ENCODE assay signal across 1 cellular context in genomic region chr1:160874935-160875334, GRCh38.
A peak's percentile ranks its signal among the peaks of the same experiment; 100 is the strongest.
TF ChIP-seq lines count a peak whose summit lies in the region.

No MANE protein-coding gene starts in this region.

TF ChIP-seq in K562, 482 proteins besides CTCF, POLR2A, EP300 and RAD21:
- TF ChIP-seq NELFE (IDR thresholded peaks at IDR 0.05; ENCODE audit: insufficient read depth, insufficient read length) = no peak
- no peak for TF ChIP-seq CLOCK (CRISPR knock-in tag; IDR thresholded peaks at IDR 0.05; ENCODE audit: borderline replicate concordance)
- TF ChIP-seq MED1 (CRISPR knock-in tag; IDR thresholded peaks at IDR 0.05; ENCODE audit: borderline replicate concordance) = no peak
- TF ChIP-seq ZNF41 (CRISPR knock-in tag; conservative IDR thresholded peaks at IDR 0.05) = no peak
- TF ChIP-seq SIX5 (IDR thresholded peaks at IDR 0.05; ENCODE audit: borderline replicate concordance in 1 of 2, insufficient read depth in 1 of 2, low read depth in 1 of 2, low read length in 2 of 2) = no peak
- TF ChIP-seq FOSL1 (tag; conservative IDR thresholded peaks at IDR 0.05) = 0 out of 2 replicates have a peak, but pooled peaks have one; percentile 10
- no peak for TF ChIP-seq CEBPB (tag; IDR thresholded peaks at IDR 0.05)
- TF ChIP-seq ZNF609 (CRISPR knock-in tag; IDR thresholded peaks at IDR 0.05; ENCODE audit: borderline replicate concordance) = no peak
